10 cellular contexts compared by ENCODE assay signal in the genomic region with DNA sequence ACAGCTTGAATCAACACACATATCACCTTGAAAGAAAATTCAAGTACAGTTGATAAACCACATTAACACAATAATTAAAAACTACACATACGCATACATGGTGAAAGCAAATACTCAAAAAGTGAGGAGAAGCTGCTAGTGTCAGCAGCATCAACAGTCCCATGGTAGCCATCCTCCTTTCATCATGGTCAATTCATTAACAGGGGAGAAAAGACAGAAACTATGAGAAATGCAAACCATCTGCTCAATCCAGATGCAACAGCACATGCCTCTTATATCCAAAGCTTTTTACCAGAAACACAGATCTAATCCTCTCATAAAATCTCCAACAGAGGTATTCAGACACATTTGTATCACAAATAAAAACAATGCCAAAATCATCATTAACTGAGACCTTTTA.
DNase-seq lines count a peak whose midpoint lies in the region; ATAC-seq and TF ChIP-seq lines count a peak whose summit lies in the region.
"Had no signal": no experiment of that assay in that cellular context is flagged by ENCODE, and none has a peak within 500 bp of the region (broad histone marks: within the 10 kb centered on the region; RNA-seq: fewer than 3 reads in every experiment).

No MANE protein-coding gene starts in this region.

- no peaks in the 10 kb centered on the region for H3K27me3 ChIP-seq in HUES6 (ENCODE audit: control insufficient read depth, insufficient read depth, low read length)
- no peaks in the 10 kb centered on the region for H3K27me3 ChIP-seq in lower lobe of right lung (ENCODE audit: low read depth)

- peaks cover 59% of the 10 kb centered on the region for H3K4me1 ChIP-seq in HUES6 (ENCODE audit: control insufficient read depth, insufficient read depth, low read length)
- H3K4me1 ChIP-seq in lower lobe of right lung = peaks cover 6% of the 10 kb centered on the region

- POLR2A ChIA-PET in GM10248 (lab: Yijun Ruan, JAX) = no interaction called here

- H3K9ac ChIP-seq in HUES6 (ENCODE audit: low read length) = no peak overlapping the region

- peak overlapping the region in 4 of 5 experiments; percentile 71 to 95 (median 90) for H3K27ac Mint-ChIP-seq in brain

- H3K4me3 ChIP-seq in HUES6 (ENCODE audit: low read depth, low read length) (peak overlapping the region; percentile 39), lower lobe of right lung (peak overlapping the region; percentile 34)

- H3K27me3 Mint-ChIP-seq in brain = no peaks in the 10 kb centered on the region

- peaks cover 63% of the 10 kb centered on the region for H3K4me1 Mint-ChIP-seq in brain

- peak overlapping the region; percentile 76 to 89 (median 82) for H3K4me3 Mint-ChIP-seq in brain

- H3K36me3 ChIP-seq in HUES6 (ENCODE audit: control insufficient read depth, insufficient read depth, low read length) = no peaks in the 10 kb centered on the region
- H3K36me3 ChIP-seq in lower lobe of right lung = no peaks in the 10 kb centered on the region

- DNase-seq in Ammon's horn (ENCODE audit: low spot score) = peak; percentile 19
- DNase-seq in lower lobe of right lung = no peak
- no peak for DNase-seq in GM10248 (ENCODE audit: extremely low spot score)
- DNase-seq in activated CD4-positive, alpha-beta T cell treated with anti-CD3 and anti-CD28 coated beads for 1 hour = no peak
- DNase-seq: activated T-cell treated with anti-CD3 and anti-CD28 coated beads, Interleukin-2, amount 50 U/mL, for 1 hour; NCI-H146 had no signal

- H3K27ac ChIP-seq in HUES6 (ENCODE audit: low read depth, low read length) (no peak overlapping the region), lower lobe of right lung (no peak overlapping the region)

- no peaks in the 10 kb centered on the region for H3K9me3 ChIP-seq in HUES6 (ENCODE audit: control insufficient read depth, insufficient read depth, low read depth, low read length)
- no peaks in the 10 kb centered on the region for H3K9me3 ChIP-seq in lower lobe of right lung

- ATAC-seq in lower lobe of right lung (no peak), GM21390 (IDR thresholded peaks at IDR 0.05; ENCODE audit: unreplicated experiment) (no peak), HG03095 (IDR thresholded peaks at IDR 0.05; ENCODE audit: unreplicated experiment) (no peak)

- no peaks in the 10 kb centered on the region for H3K9me3 Mint-ChIP-seq in brain

- H3K36me3 Mint-ChIP-seq in brain = no peaks in the 10 kb centered on the region

- CTCF ChIA-PET in GM10248 (lab: Yijun Ruan, JAX) = interaction anchor here (1.0 kb wide), 1 partner anchor 74 kb away, joined by 3 read pairs; no protein-coding TSS in a partner anchor

- TF ChIP-seq CTCF in brain (conservative IDR thresholded peaks at IDR 0.05) (no peak), lower lobe of right lung (IDR thresholded peaks at IDR 0.05) (no peak), GM10248 (IDR thresholded peaks at IDR 0.05; ENCODE audit: control extremely low read depth, extremely low read depth, low read depth, missing control alignments) (no peak)

- intact Hi-C loops in lower lobe of right lung (cut with DNase I) = no loop called here
